Comparison of ENCODE assay signal across 1 cellular context in genomic region chr16:27113341-27113841, GRCh38.
TF ChIP-seq lines count a peak whose summit lies in the region.

No MANE protein-coding gene starts in this region.

TF ChIP-seq in GM23338, 12 proteins besides CTCF, POLR2A, EP300 and RAD21 (continued from another document):
- TF ChIP-seq, protein P1, sequence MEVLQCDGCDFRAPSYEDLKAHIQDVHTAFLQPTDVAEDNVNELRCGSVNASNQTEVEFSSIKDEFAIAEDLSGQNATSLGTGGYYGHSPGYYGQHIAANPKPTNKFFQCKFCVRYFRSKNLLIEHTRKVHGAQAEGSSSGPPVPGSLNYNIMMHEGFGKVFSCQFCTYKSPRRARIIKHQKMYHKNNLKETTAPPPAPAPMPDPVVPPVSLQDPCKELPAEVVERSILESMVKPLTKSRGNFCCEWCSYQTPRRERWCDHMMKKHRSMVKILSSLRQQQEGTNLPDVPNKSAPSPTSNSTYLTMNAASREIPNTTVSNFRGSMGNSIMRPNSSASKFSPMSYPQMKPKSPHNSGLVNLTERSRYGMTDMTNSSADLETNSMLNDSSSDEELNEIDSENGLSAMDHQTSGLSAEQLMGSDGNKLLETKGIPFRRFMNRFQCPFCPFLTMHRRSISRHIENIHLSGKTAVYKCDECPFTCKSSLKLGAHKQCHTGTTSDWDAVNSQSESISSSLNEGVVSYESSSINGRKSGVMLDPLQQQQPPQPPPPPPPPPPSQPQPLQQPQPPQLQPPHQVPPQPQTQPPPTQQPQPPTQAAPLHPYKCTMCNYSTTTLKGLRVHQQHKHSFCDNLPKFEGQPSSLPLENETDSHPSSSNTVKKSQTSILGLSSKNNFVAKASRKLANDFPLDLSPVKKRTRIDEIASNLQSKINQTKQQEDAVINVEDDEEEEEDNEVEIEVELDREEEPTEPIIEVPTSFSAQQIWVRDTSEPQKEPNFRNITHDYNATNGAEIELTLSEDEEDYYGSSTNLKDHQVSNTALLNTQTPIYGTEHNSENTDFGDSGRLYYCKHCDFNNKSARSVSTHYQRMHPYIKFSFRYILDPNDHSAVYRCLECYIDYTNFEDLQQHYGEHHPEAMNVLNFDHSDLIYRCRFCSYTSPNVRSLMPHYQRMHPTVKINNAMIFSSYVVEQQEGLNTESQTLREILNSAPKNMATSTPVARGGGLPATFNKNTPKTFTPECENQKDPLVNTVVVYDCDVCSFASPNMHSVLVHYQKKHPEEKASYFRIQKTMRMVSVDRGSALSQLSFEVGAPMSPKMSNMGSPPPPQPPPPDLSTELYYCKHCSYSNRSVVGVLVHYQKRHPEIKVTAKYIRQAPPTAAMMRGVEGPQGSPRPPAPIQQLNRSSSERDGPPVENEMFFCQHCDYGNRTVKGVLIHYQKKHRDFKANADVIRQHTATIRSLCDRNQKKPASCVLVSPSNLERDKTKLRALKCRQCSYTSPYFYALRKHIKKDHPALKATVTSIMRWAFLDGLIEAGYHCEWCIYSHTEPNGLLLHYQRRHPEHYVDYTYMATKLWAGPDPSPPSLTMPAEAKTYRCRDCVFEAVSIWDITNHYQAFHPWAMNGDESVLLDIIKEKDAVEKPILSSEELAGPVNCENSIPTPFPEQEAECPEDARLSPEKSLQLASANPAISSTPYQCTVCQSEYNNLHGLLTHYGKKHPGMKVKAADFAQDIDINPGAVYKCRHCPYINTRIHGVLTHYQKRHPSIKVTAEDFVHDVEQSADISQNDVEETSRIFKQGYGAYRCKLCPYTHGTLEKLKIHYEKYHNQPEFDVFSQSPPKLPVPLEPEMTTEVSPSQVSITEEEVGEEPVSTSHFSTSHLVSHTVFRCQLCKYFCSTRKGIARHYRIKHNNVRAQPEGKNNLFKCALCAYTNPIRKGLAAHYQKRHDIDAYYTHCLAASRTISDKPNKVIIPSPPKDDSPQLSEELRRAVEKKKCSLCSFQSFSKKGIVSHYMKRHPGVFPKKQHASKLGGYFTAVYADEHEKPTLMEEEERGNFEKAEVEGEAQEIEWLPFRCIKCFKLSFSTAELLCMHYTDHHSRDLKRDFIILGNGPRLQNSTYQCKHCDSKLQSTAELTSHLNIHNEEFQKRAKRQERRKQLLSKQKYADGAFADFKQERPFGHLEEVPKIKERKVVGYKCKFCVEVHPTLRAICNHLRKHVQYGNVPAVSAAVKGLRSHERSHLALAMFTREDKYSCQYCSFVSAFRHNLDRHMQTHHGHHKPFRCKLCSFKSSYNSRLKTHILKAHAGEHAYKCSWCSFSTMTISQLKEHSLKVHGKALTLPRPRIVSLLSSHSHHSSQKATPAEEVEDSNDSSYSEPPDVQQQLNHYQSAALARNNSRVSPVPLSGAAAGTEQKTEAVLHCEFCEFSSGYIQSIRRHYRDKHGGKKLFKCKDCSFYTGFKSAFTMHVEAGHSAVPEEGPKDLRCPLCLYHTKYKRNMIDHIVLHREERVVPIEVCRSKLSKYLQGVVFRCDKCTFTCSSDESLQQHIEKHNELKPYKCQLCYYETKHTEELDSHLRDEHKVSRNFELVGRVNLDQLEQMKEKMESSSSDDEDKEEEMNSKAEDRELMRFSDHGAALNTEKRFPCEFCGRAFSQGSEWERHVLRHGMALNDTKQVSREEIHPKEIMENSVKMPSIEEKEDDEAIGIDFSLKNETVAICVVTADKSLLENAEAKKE (CRISPR knock-in tag; IDR thresholded peaks at IDR 0.05): no peak
